ENCODE assay signal across 17 cellular contexts in genomic region chr18:79867666-79868065, GRCh38.
"Had no signal": no experiment of that assay in that cellular context is flagged by ENCODE, and none has a peak within 500 bp of the region (broad histone marks: within the 10 kb centered on the region; RNA-seq: fewer than 3 reads in every experiment).

No MANE protein-coding gene starts in this region.

- H3K4me3 Mint-ChIP-seq: activated naive CD4-positive, alpha-beta T cell treated with anti-CD3 and anti-CD28 coated beads, Interleukin-2, amount 50 U/mL, for 24 hours; stimulated activated effector memory CD8-positive, alpha-beta T cell treated with anti-CD3 and anti-CD28 coated beads, Interleukin-12 subunit alpha, Interleukin-12 subunit beta, amount 100 ng/mL, for 72 hours; T-helper 1 cell treated with Interleukin-12 subunit alpha and Interleukin-12 subunit beta and Interleukin-4 antibody, amounts not matched to agents 30 μg/mL and 1 μg/mL, for 36 hours had no signal

- H2AFZ ChIP-seq: hepatocyte had no signal

- H3K4me2 ChIP-seq: hepatocyte had no signal

- H3K4me3 ChIP-seq: ascending aorta, hepatocyte, ovary, right lobe of liver, SJCRH30, stomach, thoracic aorta had no signal

- H3K36me3 Mint-ChIP-seq: activated naive CD4-positive, alpha-beta T cell treated with anti-CD3 and anti-CD28 coated beads, Interleukin-2, amount 50 U/mL, for 24 hours; stimulated activated effector memory CD8-positive, alpha-beta T cell treated with anti-CD3 and anti-CD28 coated beads, Interleukin-12 subunit alpha, Interleukin-12 subunit beta, amount 100 ng/mL, for 72 hours had no signal

- H3K36me3 ChIP-seq: ascending aorta, ovary, right lobe of liver, SJCRH30, stomach, thoracic aorta had no signal

- H3K27ac ChIP-seq: ascending aorta, hepatocyte, ovary, right lobe of liver, SJCRH30, stomach, thoracic aorta had no signal

- H3K27ac Mint-ChIP-seq: activated naive CD4-positive, alpha-beta T cell treated with anti-CD3 and anti-CD28 coated beads, Interleukin-2, amount 50 U/mL, for 24 hours; stimulated activated effector memory CD8-positive, alpha-beta T cell treated with anti-CD3 and anti-CD28 coated beads, Interleukin-12 subunit alpha, Interleukin-12 subunit beta, amount 100 ng/mL, for 72 hours; T-helper 1 cell treated with Interleukin-12 subunit alpha and Interleukin-12 subunit beta and Interleukin-4 antibody, amounts not matched to agents 30 μg/mL and 1 μg/mL, for 36 hours had no signal

- H3K4me1 Mint-ChIP-seq: activated naive CD4-positive, alpha-beta T cell treated with anti-CD3 and anti-CD28 coated beads, Interleukin-2, amount 50 U/mL, for 24 hours; stimulated activated effector memory CD8-positive, alpha-beta T cell treated with anti-CD3 and anti-CD28 coated beads, Interleukin-12 subunit alpha, Interleukin-12 subunit beta, amount 100 ng/mL, for 72 hours had no signal

- DNase-seq: activated gamma-delta T cell; activated T-cell treated with anti-CD3 and anti-CD28 coated beads, Interleukin-2, amount 50 U/mL, for 48 hours; effector CD8-positive, alpha-beta T cell; left colon; midbrain; ovary; right lobe of liver; SJCRH30; small intestine; stimulated activated CD4-positive, alpha-beta T cell treated with anti-CD3 and anti-CD28 coated beads, Interleukin-4, amount 100 ng/mL, for 24 hours; stomach had no signal

- H3K9me3 Mint-ChIP-seq: activated naive CD4-positive, alpha-beta T cell treated with anti-CD3 and anti-CD28 coated beads, Interleukin-2, amount 50 U/mL, for 24 hours; stimulated activated effector memory CD8-positive, alpha-beta T cell treated with anti-CD3 and anti-CD28 coated beads, Interleukin-12 subunit alpha, Interleukin-12 subunit beta, amount 100 ng/mL, for 72 hours; T-helper 1 cell treated with Interleukin-12 subunit alpha and Interleukin-12 subunit beta and Interleukin-4 antibody, amounts not matched to agents 30 μg/mL and 1 μg/mL, for 36 hours had no signal

- ATAC-seq: left colon, right lobe of liver had no signal

- H3K79me2 ChIP-seq: hepatocyte had no signal

- H3K27me3 ChIP-seq: ascending aorta, hepatocyte, ovary, right lobe of liver, SJCRH30 had no signal

- H3K9me3 ChIP-seq: ovary, right lobe of liver, SJCRH30, thoracic aorta had no signal

- H3K4me1 ChIP-seq: ascending aorta, right lobe of liver, SJCRH30, stomach had no signal
